In the genomic region with DNA sequence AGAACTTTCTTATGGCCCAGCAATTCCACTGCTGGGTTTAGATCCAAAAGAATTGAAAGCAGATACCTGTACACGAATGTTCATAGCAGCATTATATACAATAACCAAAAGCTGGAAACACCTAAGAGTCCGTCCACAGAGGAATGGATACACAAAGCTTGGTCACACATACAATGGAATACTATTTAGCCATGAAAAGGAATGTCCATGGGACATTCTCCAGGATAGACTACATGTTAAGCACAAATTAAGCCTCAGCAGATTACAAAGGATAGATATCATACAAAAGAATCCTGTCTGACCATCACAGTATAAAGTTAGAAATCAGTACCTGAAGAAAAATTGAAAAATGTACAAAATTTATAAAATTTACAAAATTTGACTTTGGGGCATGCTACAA, we compare ENCODE assay signal across 1 cellular context.
A peak's percentile ranks its signal among the peaks of the same experiment; 100 is the strongest.
TF ChIP-seq lines count a peak whose summit lies in the region.

No MANE protein-coding gene starts in this region.

TF ChIP-seq in HEK293, 187 proteins besides CTCF, POLR2A, EP300 and RAD21:
- TF ChIP-seq, protein P1, sequence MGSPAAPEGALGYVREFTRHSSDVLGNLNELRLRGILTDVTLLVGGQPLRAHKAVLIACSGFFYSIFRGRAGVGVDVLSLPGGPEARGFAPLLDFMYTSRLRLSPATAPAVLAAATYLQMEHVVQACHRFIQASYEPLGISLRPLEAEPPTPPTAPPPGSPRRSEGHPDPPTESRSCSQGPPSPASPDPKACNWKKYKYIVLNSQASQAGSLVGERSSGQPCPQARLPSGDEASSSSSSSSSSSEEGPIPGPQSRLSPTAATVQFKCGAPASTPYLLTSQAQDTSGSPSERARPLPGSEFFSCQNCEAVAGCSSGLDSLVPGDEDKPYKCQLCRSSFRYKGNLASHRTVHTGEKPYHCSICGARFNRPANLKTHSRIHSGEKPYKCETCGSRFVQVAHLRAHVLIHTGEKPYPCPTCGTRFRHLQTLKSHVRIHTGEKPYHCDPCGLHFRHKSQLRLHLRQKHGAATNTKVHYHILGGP (tag by site-specific recombination; IDR thresholded peaks at IDR 0.05), result no peak
- peak; percentile 55; the same call in 1 of the 2 replicates for TF ChIP-seq ZNF146 (tag by site-specific recombination; IDR thresholded peaks at IDR 0.05)
